9 cellular contexts compared by ENCODE assay signal in the genomic region with DNA sequence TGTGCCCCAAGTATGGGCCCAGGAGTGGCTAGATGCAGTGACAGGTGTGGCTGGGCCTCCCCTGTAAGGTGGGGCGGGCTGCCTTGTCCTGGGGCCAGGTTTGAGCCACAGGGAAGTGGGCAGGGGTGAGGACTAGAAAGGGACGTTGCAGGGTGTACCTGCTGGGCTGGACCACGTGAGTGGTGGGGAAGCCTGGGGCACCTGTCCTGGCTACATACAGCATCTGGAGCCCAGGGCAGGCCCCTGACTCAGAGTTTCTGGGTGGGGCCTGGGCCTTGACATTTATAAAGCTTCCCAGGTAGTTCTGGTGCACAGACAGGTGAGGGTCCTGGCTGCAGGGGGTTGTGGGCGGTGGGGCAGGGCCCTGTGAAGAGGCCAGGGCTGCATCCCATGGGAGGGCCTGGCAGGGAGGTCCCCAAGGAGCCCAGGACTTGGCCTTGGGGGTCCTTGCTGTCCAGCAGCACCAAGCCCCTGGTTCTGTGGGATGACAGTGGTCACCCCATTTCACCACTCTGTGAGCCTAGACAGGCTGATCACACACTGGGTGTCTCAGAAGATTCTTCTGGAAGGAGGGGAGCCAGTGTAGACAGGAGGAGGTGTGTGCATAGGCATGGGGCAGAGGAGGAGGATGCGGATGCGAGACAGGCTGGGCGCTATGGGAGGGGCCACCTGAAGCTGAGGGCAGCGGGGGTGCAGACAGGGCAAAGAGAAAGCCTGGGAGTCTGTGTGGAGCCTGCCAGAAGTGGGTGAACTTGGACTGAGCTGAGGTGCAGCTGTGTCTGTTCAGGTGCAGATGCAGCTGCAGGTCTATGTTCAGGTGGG.
A peak's percentile ranks its signal among the peaks of the same experiment; 100 is the strongest.
DNase-seq lines count a peak whose midpoint lies in the region; ATAC-seq, FAIRE-seq and TF ChIP-seq lines count a peak whose summit lies in the region.
"Had no signal": no experiment of that assay in that cellular context is flagged by ENCODE, and none has a peak within 500 bp of the region (broad histone marks: within the 10 kb centered on the region; RNA-seq: fewer than 3 reads in every experiment).

No MANE protein-coding gene starts in this region.

- no peak overlapping the region for H3K9ac ChIP-seq in HepG2 (ENCODE audit: insufficient read depth, low read depth, low read length)

- TF ChIP-seq EP300 in HepG2 (IDR thresholded peaks at IDR 0.05; ENCODE audit: low read depth in 2 of 2, low read length in 2 of 2), result no peak
- no peak for TF ChIP-seq EP300 in HepG2 (CRISPR knock-in tag; IDR thresholded peaks at IDR 0.05; ENCODE audit: borderline replicate concordance)

- intact Hi-C loops in A673 (cut with micrococcal nuclease; ENCODE audit: unreplicated experiment) (no loop called here), adrenal gland (cut with DNase I) (no loop called here), HepG2 (cut with micrococcal nuclease; ENCODE audit: unreplicated experiment) (no loop called here)

- WGBS in adrenal gland, 4 donors, result 85 to 91% (median 86%) methylated on average over 7 to 8 of the region's 8 CpGs
- WGBS in HepG2 (ENCODE audit: low lambda C conversion rate), result 92% methylated on average over 5 of the region's 8 CpGs

- BruUV-seq in A673 (replicated peaks; lab: Mats Ljungman, UMichigan), result no TSS peak
- BruUV-seq in HepG2 (replicated peaks; lab: Mats Ljungman, UMichigan), result no TSS peak

- POLR2A ChIA-PET in A673 (lab: Charles Lee; ENCODE audit: low non-redundant PET), result no interaction called here
- POLR2A ChIA-PET in HepG2 (lab: Yijun Ruan, JAX), result no interaction called here

- TF ChIP-seq POLR2A in adrenal gland (IDR thresholded peaks at IDR 0.05), result no peak
- no peak for TF ChIP-seq POLR2A in HepG2 (IDR thresholded peaks at IDR 0.05; ENCODE audit: insufficient read depth in 1 of 2, low read depth in 2 of 2, low read length in 2 of 2)
- TF ChIP-seq POLR2A in GM12892 (IDR thresholded peaks at IDR 0.05; ENCODE audit: low read depth, low read length), result no peak

- no peaks in the 10 kb centered on the region for H4K20me1 ChIP-seq in HepG2 (ENCODE audit: insufficient read depth, low read length)

- CTCF ChIA-PET in A673 (lab: Charles Lee), result no interaction called here
- CTCF ChIA-PET in HepG2 (lab: Yijun Ruan, JAX; ENCODE audit: low intra/inter-chr PET ratio, low total read pairs), result no interaction called here

- no peak overlapping the region for H3K4me3 ChIP-seq in A673 (ENCODE audit: low read depth, low read length, poor library complexity, severe bottlenecking)
- H3K4me3 ChIP-seq in MG63, result no peak overlapping the region
- H3K4me3 ChIP-seq in adrenal gland, result no peak overlapping the region
- no peak overlapping the region for H3K4me3 ChIP-seq in HepG2 (replicated peaks in 1 of 3; ENCODE audit: insufficient read depth in 1 of 3, low read depth in 2 of 3, low read length in 3 of 3)

- ATAC-seq in HepG2, result peak; percentile 10; the same call in 1 of the 3 replicates
- ATAC-seq in GM21737 (IDR thresholded peaks at IDR 0.05; ENCODE audit: unreplicated experiment), result no peak
- ATAC-seq in GM19395 (IDR thresholded peaks at IDR 0.05; ENCODE audit: unreplicated experiment), result no peak

- DNase-seq in A673 (ENCODE audit: low spot score), result peak; percentile 82
- peak; percentile 65 for DNase-seq in MG63
- peak; percentile 8 to 52 (median 32) for DNase-seq in adrenal gland
- no peak for DNase-seq in HepG2 (ENCODE audit: low spot score)
- no peak for DNase-seq in NCI-H748 treated with DMSO at 0.1 percent for 48 hours (lab: John Stamatoyannopoulos, UW)
- no peak for DNase-seq in GM12892 (ENCODE audit: insufficient read length)
- DNase-seq: SHP77 treated with DMSO at 0.1 percent for 48 hours had no signal

- no peak overlapping the region for H3K4me2 ChIP-seq in HepG2 (ENCODE audit: low read depth, low read length)

- H3K4me1 ChIP-seq in A673 (ENCODE audit: insufficient read depth, low read length, poor library complexity, severe bottlenecking), result peaks cover 4% of the 10 kb centered on the region
- no peaks in the 10 kb centered on the region for H3K4me1 ChIP-seq in adrenal gland (replicated peaks in 1 of 2)
- H3K4me1 ChIP-seq in HepG2 (ENCODE audit: insufficient read depth, low read length), result no peaks in the 10 kb centered on the region

- FAIRE-seq in HepG2 (lab: Jason Lieb, UNC), result no peak
- FAIRE-seq in GM12892 (lab: Jason Lieb, UNC), result no peak

- in situ Hi-C loops in HepG2 (cut with HindIII; ENCODE audit: extremely low pct_ligation_motif_present, low pct_unique_long_range_greater_than_20kb), result no loop called here

- H3K27me3 ChIP-seq in A673 (replicated peaks; ENCODE audit: insufficient read depth, low read depth, low read length, poor library complexity), result no peaks in the 10 kb centered on the region
- no peaks in the 10 kb centered on the region for H3K27me3 ChIP-seq in MG63
- no peaks in the 10 kb centered on the region for H3K27me3 ChIP-seq in adrenal gland
- H3K27me3 ChIP-seq in HepG2 (ENCODE audit: control insufficient read depth in 1 of 2, insufficient read depth in 2 of 2, low read length in 2 of 2), result no peaks in the 10 kb centered on the region

- H3K9me3 ChIP-seq in A673 (ENCODE audit: low read depth, low read length, poor library complexity, severe bottlenecking) (no peaks in the 10 kb centered on the region), MG63 (no peaks in the 10 kb centered on the region), adrenal gland (replicated peaks in 1 of 3) (no peaks in the 10 kb centered on the region), HepG2 (ENCODE audit: low read length) (no peaks in the 10 kb centered on the region)

- H3K36me3 ChIP-seq in A673 (ENCODE audit: insufficient read depth, low read length, poor library complexity, severe bottlenecking) (no peaks in the 10 kb centered on the region), MG63 (no peaks in the 10 kb centered on the region), adrenal gland (replicated peaks in 1 of 2) (peaks cover 0 to 26% of the 10 kb centered on the region in 2 donors), HepG2 (replicated peaks in 1 of 2; ENCODE audit: control insufficient read depth in 1 of 2, insufficient read depth in 2 of 2, low read length in 2 of 2) (peaks cover 0 to 3% of the 10 kb centered on the region in 2 experiments; a peak in 3 of 5 replicates)

- TF ChIP-seq CTCF in A673 (conservative IDR thresholded peaks at IDR 0.05; ENCODE audit: low read depth, low read length) (no peak), adrenal gland (IDR thresholded peaks at IDR 0.05) (no peak), HepG2 (CRISPR knock-in tag; IDR thresholded peaks at IDR 0.05) (no peak)

- H3K79me2 ChIP-seq in HepG2 (ENCODE audit: insufficient read depth, low read length), result no peaks in the 10 kb centered on the region

- no peak overlapping the region for H2AFZ ChIP-seq in HepG2 (ENCODE audit: low read length)

- H3K27ac ChIP-seq in A673 (ENCODE audit: low read depth, low read length, poor library complexity, severe bottlenecking), result no peak overlapping the region
- no peak overlapping the region for H3K27ac ChIP-seq in adrenal gland
- no peak overlapping the region for H3K27ac ChIP-seq in HepG2 (ENCODE audit: extremely low read length, insufficient read depth, low read length)

- TF ChIP-seq RAD21 in HepG2 (CRISPR knock-in tag; IDR thresholded peaks at IDR 0.05), result no peak

TF ChIP-seq in HepG2, 621 proteins besides CTCF, POLR2A, EP300 and RAD21:
- TF ChIP-seq MTA3 (CRISPR knock-in tag; IDR thresholded peaks at IDR 0.05), result no peak
- no peak for TF ChIP-seq NBN (conservative IDR thresholded peaks at IDR 0.05)
- no peak for TF ChIP-seq ZNF557 (CRISPR knock-in tag; IDR thresholded peaks at IDR 0.05)
- TF ChIP-seq, protein P1, sequence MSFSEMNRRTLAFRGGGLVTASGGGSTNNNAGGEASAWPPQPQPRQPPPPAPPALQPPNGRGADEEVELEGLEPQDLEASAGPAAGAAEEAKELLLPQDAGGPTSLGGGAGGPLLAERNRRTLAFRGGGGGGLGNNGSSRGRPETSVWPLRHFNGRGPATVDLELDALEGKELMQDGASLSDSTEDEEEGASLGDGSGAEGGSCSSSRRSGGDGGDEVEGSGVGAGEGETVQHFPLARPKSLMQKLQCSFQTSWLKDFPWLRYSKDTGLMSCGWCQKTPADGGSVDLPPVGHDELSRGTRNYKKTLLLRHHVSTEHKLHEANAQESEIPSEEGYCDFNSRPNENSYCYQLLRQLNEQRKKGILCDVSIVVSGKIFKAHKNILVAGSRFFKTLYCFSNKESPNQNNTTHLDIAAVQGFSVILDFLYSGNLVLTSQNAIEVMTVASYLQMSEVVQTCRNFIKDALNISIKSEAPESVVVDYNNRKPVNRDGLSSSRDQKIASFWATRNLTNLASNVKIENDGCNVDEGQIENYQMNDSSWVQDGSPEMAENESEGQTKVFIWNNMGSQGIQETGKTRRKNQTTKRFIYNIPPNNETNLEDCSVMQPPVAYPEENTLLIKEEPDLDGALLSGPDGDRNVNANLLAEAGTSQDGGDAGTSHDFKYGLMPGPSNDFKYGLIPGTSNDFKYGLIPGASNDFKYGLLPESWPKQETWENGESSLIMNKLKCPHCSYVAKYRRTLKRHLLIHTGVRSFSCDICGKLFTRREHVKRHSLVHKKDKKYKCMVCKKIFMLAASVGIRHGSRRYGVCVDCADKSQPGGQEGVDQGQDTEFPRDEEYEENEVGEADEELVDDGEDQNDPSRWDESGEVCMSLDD (CRISPR knock-in tag; IDR thresholded peaks at IDR 0.05; ENCODE audit: borderline replicate concordance), result no peak
- no peak for TF ChIP-seq HNRNPK (IDR thresholded peaks at IDR 0.05; ENCODE audit: low read depth, low read length, poor library complexity, severe bottlenecking)
- TF ChIP-seq GABPA (IDR thresholded peaks at IDR 0.05; ENCODE audit: low read depth, low read length), result no peak
- TF ChIP-seq GABPA (CRISPR knock-in tag; IDR thresholded peaks at IDR 0.05; ENCODE audit: low read depth), result no peak
- TF ChIP-seq ZNF121 (CRISPR knock-in tag; IDR thresholded peaks at IDR 0.05), result no peak
- TF ChIP-seq, protein P2, sequence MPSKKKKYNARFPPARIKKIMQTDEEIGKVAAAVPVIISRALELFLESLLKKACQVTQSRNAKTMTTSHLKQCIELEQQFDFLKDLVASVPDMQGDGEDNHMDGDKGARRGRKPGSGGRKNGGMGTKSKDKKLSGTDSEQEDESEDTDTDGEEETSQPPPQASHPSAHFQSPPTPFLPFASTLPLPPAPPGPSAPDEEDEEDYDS (CRISPR knock-in tag; IDR thresholded peaks at IDR 0.05), result no peak
- TF ChIP-seq ZNF468 (CRISPR knock-in tag; IDR thresholded peaks at IDR 0.05), result no peak
- no peak for TF ChIP-seq TBP (CRISPR knock-in tag; IDR thresholded peaks at IDR 0.05)
- TF ChIP-seq ZNF432 (CRISPR knock-in tag; IDR thresholded peaks at IDR 0.05; ENCODE audit: borderline replicate concordance), result no peak

Comparison
In these comparisons a context has a peak if more than half of its experiments do, and no peak if none do; other contexts are left out.
1. DNase-seq: peak in A673 (single experiment), MG63 (single experiment) and adrenal gland (7 of 7); none in HepG2 (single experiment), NCI-H748 treated with DMSO at 0.1 percent for 48 hours (single experiment) and GM12892 (single experiment).